In the genomic region with DNA sequence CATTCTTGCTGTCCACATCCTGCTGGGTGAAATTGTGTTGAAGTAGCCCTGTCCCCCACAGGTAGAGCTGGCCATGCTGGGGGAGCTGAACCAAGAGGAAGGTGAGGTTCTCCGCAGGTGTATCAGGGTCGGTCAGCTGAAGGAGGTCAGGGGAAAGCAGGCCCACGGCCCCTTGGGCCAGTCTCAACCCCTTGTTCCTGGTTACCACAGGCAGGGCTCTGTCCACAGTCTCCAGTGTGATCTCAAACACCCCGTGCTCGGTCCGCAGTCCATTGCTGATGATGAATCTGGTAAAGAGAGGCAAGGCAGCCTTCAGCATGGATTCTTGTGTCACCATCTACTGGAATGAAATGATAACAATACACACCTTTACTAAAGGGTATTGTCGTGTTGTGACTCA, we compare ENCODE assay signal across 1 cellular context.
TF ChIP-seq lines count a peak whose summit lies in the region.

No MANE protein-coding gene starts in this region.

TF ChIP-seq in GM23338, 12 proteins besides CTCF, POLR2A, EP300 and RAD21 (continued from another document):
- TF ChIP-seq NANOG (IDR thresholded peaks at IDR 0.05; ENCODE audit: borderline replicate concordance): no peak
- TF ChIP-seq JUNB (IDR thresholded peaks at IDR 0.05; ENCODE audit: unreplicated experiment): no peak
